In the genomic region with DNA sequence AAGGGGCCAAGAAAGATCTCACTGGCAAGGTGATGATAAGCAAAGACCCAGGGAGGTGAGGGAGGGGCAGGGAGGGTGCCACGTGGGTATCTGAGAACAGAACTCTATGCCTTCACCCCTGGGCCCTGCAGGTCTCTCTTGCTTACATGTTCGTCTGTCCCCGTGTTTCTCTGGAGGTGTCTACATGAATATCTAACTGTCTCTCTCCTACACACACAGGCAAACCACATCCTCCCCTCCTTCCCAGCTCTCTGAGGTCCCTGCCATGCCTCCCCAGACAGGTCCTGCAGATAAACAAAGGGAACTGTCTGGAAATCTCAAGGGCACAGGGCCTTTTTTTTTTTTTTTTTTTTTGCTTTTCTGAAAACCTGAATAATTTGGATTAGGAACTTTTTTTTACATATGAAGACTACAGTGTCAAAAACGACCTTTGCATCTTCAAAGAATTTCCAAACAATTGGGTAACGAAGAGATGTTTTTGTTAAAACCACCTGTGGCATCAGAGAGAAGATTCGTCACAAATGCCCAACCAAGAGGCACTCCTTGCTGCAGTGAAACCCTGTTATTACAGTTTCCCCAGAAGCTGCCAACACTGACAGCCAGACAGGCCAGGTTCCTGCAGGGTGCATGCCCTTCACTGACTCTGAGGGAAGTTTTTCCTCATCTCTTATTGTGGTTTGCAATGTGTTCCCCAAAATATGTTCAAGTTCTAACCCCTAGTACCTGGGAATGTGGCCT, we compare ENCODE assay signal across 9 cellular contexts.
DNase-seq lines count a peak whose midpoint lies in the region.
"Had no signal": no experiment of that assay in that cellular context is flagged by ENCODE, and none has a peak within 500 bp of the region (broad histone marks: within the 10 kb centered on the region; RNA-seq: fewer than 3 reads in every experiment).

No MANE protein-coding gene starts in this region.

- no peaks in the 10 kb centered on the region for H3K36me3 ChIP-seq in muscle layer of duodenum (ENCODE audit: control insufficient read depth in 1 of 2, insufficient read depth in 2 of 2, low read length in 2 of 2)
- H3K36me3 ChIP-seq: SJSA1 had no signal

- no peak overlapping the region for H3K4me3 ChIP-seq in muscle layer of duodenum (ENCODE audit: low read depth in 1 of 2, low read length in 2 of 2)
- H3K4me3 ChIP-seq: SJSA1 had no signal

- H3K4me1 ChIP-seq in muscle layer of duodenum (ENCODE audit: control insufficient read depth in 1 of 2, insufficient read depth in 2 of 2, low read length in 2 of 2): peaks cover 0 to 13% of the 10 kb centered on the region in 2 donors

- H3K27ac ChIP-seq in caudate nucleus (ENCODE audit: low read depth, low read length) (peak overlapping the region; percentile 94), muscle layer of duodenum (ENCODE audit: low read length) (peak overlapping the region; percentile 75)
- H3K27ac ChIP-seq: SJSA1 had no signal

- DNase-seq in D341Med (ENCODE audit: low spot score): peak; percentile 5
- DNase-seq in T follicular helper cell (ENCODE audit: low read depth): peak; percentile 21
- DNase-seq in caudate nucleus (lab: John Stamatoyannopoulos, UW): no peak
- DNase-seq in hippocampal formation (lab: John Stamatoyannopoulos, UW): no peak
- no peak for DNase-seq in GF-D8 (lab: John Stamatoyannopoulos, UW)
- DNase-seq in SHP77 treated with DMSO at 0.1 percent for 48 hours (lab: John Stamatoyannopoulos, UW): no peak
- DNase-seq in 8988T: no peak

- no peaks in the 10 kb centered on the region for H3K27me3 ChIP-seq in muscle layer of duodenum (ENCODE audit: low read depth, low read length)
- H3K27me3 ChIP-seq: SJSA1 had no signal

- no peaks in the 10 kb centered on the region for H3K9me3 ChIP-seq in muscle layer of duodenum (ENCODE audit: control insufficient read depth in 1 of 2, low read length in 2 of 2)
- H3K9me3 ChIP-seq: SJSA1 had no signal

Comparison
In these comparisons a context has a peak if more than half of its experiments do, and no peak if none do; other contexts are left out.
1. DNase-seq: peak in D341Med (single experiment) and T follicular helper cell (single experiment); none in caudate nucleus (0 of 61), hippocampal formation (0 of 2), GF-D8 (single experiment), SHP77 treated with DMSO at 0.1 percent for 48 hours (single experiment) and 8988T (single experiment).